ENCODE assay signal across 8 cellular contexts in genomic region chr17:19447085-19447583, GRCh38. TPM values are rescaled to one million over a fixed set of nuclear protein-coding genes. Genes with fewer than 3 reads are reported as not detected.
DNase-seq lines count a peak whose midpoint lies in the region; ATAC-seq and TF ChIP-seq lines count a peak whose summit lies in the region.

No MANE protein-coding gene starts in this region.

- CTCF ChIA-PET in GM10248 (lab: Yijun Ruan, JAX): interaction anchor here (0.6 to 3.6 kb wide), 32 partner anchors 10 to 319 kb away, joined by 3 to 71 read pairs (median 5); partner anchors contain the start of genes ALDH3A2, B9D1 and MAPK7

- TF ChIP-seq CTCF in GM10248 (IDR thresholded peaks at IDR 0.05; ENCODE audit: control extremely low read depth, extremely low read depth, low read depth, missing control alignments) (peak; percentile 76), left ventricle myocardium inferior (IDR thresholded peaks at IDR 0.05; ENCODE audit: borderline replicate concordance) (peak; percentile 97)

- H3K9me3 ChIP-seq in left ventricle myocardium inferior (replicated peaks): peaks cover 23% of the 10 kb centered on the region

- no peaks in the 10 kb centered on the region for H3K4me1 ChIP-seq in left ventricle myocardium inferior

- intact Hi-C loops in left ventricle myocardium inferior (cut with micrococcal nuclease): loop anchor here (2.0 kb wide), 1 partner anchor 84 kb away; the partner anchor contains the start of gene B9D1

- peaks cover 9% of the 10 kb centered on the region for H3K27me3 ChIP-seq in left ventricle myocardium inferior (ENCODE audit: low read depth)

- no peaks in the 10 kb centered on the region for H3K36me3 ChIP-seq in left ventricle myocardium inferior

- DNase-seq in GM10248 (ENCODE audit: extremely low spot score) (peak; percentile 81), NCI-H1436 (lab: John Stamatoyannopoulos, UW) (peak; percentile 90), T-helper 22 cell (ENCODE audit: low read depth) (peak; percentile 30), anterior cingulate cortex (lab: John Stamatoyannopoulos, UW) (peak in 51 of 58 donors; percentile 10 to 87 (median 65)), left ventricle myocardium inferior (no peak), putamen (ENCODE audit: low spot score) (peak; percentile 89)

- POLR2A ChIA-PET in GM10248 (lab: Yijun Ruan, JAX): no interaction called here

- H3K27ac ChIP-seq in left ventricle myocardium inferior (replicated peaks): peak overlapping the region; percentile 49

- no peak overlapping the region for H3K4me3 ChIP-seq in left ventricle myocardium inferior

- ATAC-seq in HG03095 (IDR thresholded peaks at IDR 0.05; ENCODE audit: unreplicated experiment) (no peak), HG03196 (IDR thresholded peaks at IDR 0.05; ENCODE audit: unreplicated experiment) (no peak)

RNA-seq across cellular contexts. Expression of gene RNF112, which starts 36.1 kb away (rescaled TPM):
- 1.6 TPM for total RNA-seq in left ventricle myocardium inferior
